Comparison of ENCODE assay signal across 30 cellular contexts in the genomic region with DNA sequence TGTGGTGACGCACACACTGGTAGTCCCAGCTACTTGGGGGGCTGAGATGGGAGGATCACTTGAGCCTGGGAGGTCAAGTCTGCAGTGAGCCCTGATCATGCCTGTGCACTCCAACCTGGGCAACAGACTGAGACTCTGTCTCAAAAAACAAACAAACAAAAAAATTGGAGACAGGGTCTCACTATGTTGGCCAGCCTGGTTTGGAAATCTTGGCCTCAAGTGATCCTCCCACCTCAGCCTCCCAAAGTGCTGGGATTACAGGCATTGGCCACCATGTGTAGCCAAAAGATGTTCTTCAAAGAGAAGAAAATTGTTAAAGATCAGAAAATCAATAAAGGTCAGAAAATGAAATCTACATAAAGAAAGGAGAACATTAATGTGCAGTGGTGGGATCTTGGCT. TPM values are rescaled to one million over a fixed set of nuclear protein-coding genes. Genes with fewer than 3 reads are reported as not detected.
"Had no signal": no experiment of that assay in that cellular context is flagged by ENCODE, and none has a peak within 500 bp of the region (broad histone marks: within the 10 kb centered on the region; RNA-seq: fewer than 3 reads in every experiment).

No MANE protein-coding gene starts in this region.

- H3K4me1 ChIP-seq: parathyroid adenoma, psoas muscle, spleen, testis, vagina had no signal

- H3K36me3 ChIP-seq: neural progenitor cell, ovary, spleen, suprapubic skin, tibial artery, transverse colon, upper lobe of left lung, vagina had no signal

- H3K9me3 ChIP-seq: ovary, psoas muscle, spleen, suprapubic skin, testis, tibial artery, transverse colon, upper lobe of left lung, vagina had no signal

- H2AFZ ChIP-seq: neural progenitor cell, parathyroid adenoma had no signal

- H3K4me3 ChIP-seq: neural progenitor cell, ovary, psoas muscle, skin epidermis, smooth muscle cell, spleen, suprapubic skin, testis, tibial artery, transverse colon, upper lobe of left lung, vagina had no signal

- FAIRE-seq: urothelium cell line had no signal

- H3K9ac ChIP-seq: neural progenitor cell, parathyroid adenoma had no signal

- H3K79me2 ChIP-seq: parathyroid adenoma had no signal

- H3K4me2 ChIP-seq: neural progenitor cell, smooth muscle cell had no signal

- H3K27ac ChIP-seq: neural progenitor cell, ovary, parathyroid adenoma, psoas muscle, skin epidermis, spleen, suprapubic skin, testis, tibial artery, transverse colon, upper lobe of left lung, vagina had no signal

- H3K27me3 ChIP-seq: neural progenitor cell, ovary, spleen, suprapubic skin, testis, tibial artery, transverse colon, upper lobe of left lung, vagina had no signal

- ATAC-seq: naive thymus-derived CD4-positive, alpha-beta T cell; natural killer cell; psoas muscle; right cardiac atrium; sciatic nerve; stimulated activated memory B cell treated with anti-CD40 and anti-IgM and Interleukin-4, amounts not matched to agents 10 μg/mL and 1 μg/mL and 100 μg/mL, for 72 hours; stimulated activated naive CD8-positive, alpha-beta T cell treated with anti-CD3 and anti-CD28 coated beads, Interleukin-15, amount 100 ng/mL, for 72 hours; stimulated activated naive CD8-positive, alpha-beta T cell treated with anti-CD3 and anti-CD28 coated beads, Interleukin-15, Interleukin-2, amounts not matched to agents 100 U/mL and 50 U/mL, for 24 hours had no signal

- DNase-seq: naive thymus-derived CD4-positive, alpha-beta T cell; natural killer cell; occipital lobe; ovary; psoas muscle; right cardiac atrium; spleen; stimulated activated CD4-positive, alpha-beta T cell treated with anti-CD3 and anti-CD28 coated beads, Interleukin-12 subunit alpha, Interleukin-12 subunit beta, amount 100 ng/mL, for 4 hours; stimulated activated CD4-positive, alpha-beta T cell treated with anti-CD3 and anti-CD28 coated beads, Interleukin-1b, Interleukin-23, amount 100 ng/mL, for 48 hours; stimulated activated CD4-positive, alpha-beta T cell treated with anti-CD3 and anti-CD28 coated beads, Interleukin-4, amount 100 ng/mL, for 1 hour; stimulated activated CD4-positive, alpha-beta T cell treated with anti-CD3 and anti-CD28 coated beads, Interleukin-4, amount 100 ng/mL, for 4 hours; stimulated activated CD8-positive, alpha-beta memory T cell treated with anti-CD3 and anti-CD28 coated beads, Interleukin-4, amount 100 ng/mL, for 48 hours; stimulated activated naive CD4-positive, alpha-beta T cell; stimulated activated naive CD8-positive, alpha-beta T cell treated with anti-CD3 and anti-CD28 coated beads, Interleukin-15, amount 100 ng/mL, for 72 hours; stimulated activated naive CD8-positive, alpha-beta T cell treated with anti-CD3 and anti-CD28 coated beads, Interleukin-15, Interleukin-2, amounts not matched to agents 100 U/mL and 50 U/mL, for 24 hours; substantia nigra; testis; tibial artery; transverse colon had no signal

RNA-seq across cellular contexts. Expression of a gene that starts 41.7 kb away (rescaled TPM):
- polyA plus RNA-seq: neural cell had no signal
